ENCODE assay signal across 10 cellular contexts in genomic region chr12:726281-727140, GRCh38. TPM values are rescaled to one million over a fixed set of nuclear protein-coding genes. Genes with fewer than 3 reads are reported as not detected.
DNase-seq lines count a peak whose midpoint lies in the region; ATAC-seq and TF ChIP-seq lines count a peak whose summit lies in the region.
"Had no signal": no experiment of that assay in that cellular context is flagged by ENCODE, and none has a peak within 500 bp of the region (broad histone marks: within the 10 kb centered on the region; RNA-seq: fewer than 3 reads in every experiment).

No MANE protein-coding gene starts in this region.

- TF ChIP-seq POLR2A in HCT116 (IDR thresholded peaks at IDR 0.05; ENCODE audit: borderline replicate concordance, extremely low read depth, insufficient read depth, insufficient read length): no peak

- no peaks in the 10 kb centered on the region for H3F3A ChIP-seq in neural progenitor cell (ENCODE audit: low read depth)

- H4K20me1 ChIP-seq in HCT116 (ENCODE audit: insufficient read depth) (no peaks in the 10 kb centered on the region), neural progenitor cell (ENCODE audit: low read depth) (no peaks in the 10 kb centered on the region)

- POLR2A ChIA-PET in HCT116 (lab: Charles Lee): no interaction called here

- H3K79me2 ChIP-seq in HCT116 (ENCODE audit: insufficient read depth, low read length): no peaks in the 10 kb centered on the region
- no peaks in the 10 kb centered on the region for H3K79me2 ChIP-seq in neural progenitor cell (ENCODE audit: low read depth)

- H3K36me3 ChIP-seq in HCT116 (ENCODE audit: control insufficient read depth in 1 of 2, insufficient read depth in 2 of 2, low read length in 2 of 2) (no peaks in the 10 kb centered on the region), neural progenitor cell (no peaks in the 10 kb centered on the region)

- H2AFZ ChIP-seq in HCT116 (ENCODE audit: low read depth, low read length, poor library complexity, severe bottlenecking) (no peak overlapping the region), neural progenitor cell (replicated peaks) (no peak overlapping the region)

- ATAC-seq in HCT116: no peak; the same call in 1 of the 2 replicates
- ATAC-seq in GM21737 (IDR thresholded peaks at IDR 0.05; ENCODE audit: unreplicated experiment): no peak
- no peak for ATAC-seq in GM21360 (IDR thresholded peaks at IDR 0.05; ENCODE audit: unreplicated experiment)
- ATAC-seq: effector memory CD8-positive, alpha-beta T cell had no signal

- H3K36me3 Mint-ChIP-seq in neural progenitor cell: no peaks in the 10 kb centered on the region

- no peaks in the 10 kb centered on the region for H3K27me3 ChIP-seq in HCT116 (ENCODE audit: insufficient read depth, low read length)
- no peaks in the 10 kb centered on the region for H3K27me3 ChIP-seq in neural progenitor cell

- H3K4me2 ChIP-seq in HCT116 (ENCODE audit: low read length) (peak overlapping the region; percentile 32), neural progenitor cell (no peak overlapping the region)

- intact Hi-C loops in HCT116 (cut with micrococcal nuclease): no loop called here

- CTCF ChIA-PET in HCT116 (lab: Charles Lee): no interaction called here

- H3K9ac ChIP-seq in HCT116 (ENCODE audit: low read length) (no peak overlapping the region), neural progenitor cell (no peak overlapping the region)

- no peak overlapping the region for H3K4me3 Mint-ChIP-seq in neural progenitor cell
- H3K4me3 Mint-ChIP-seq: effector memory CD8-positive, alpha-beta T cell had no signal

- H3K4me1 Mint-ChIP-seq in neural progenitor cell: peaks cover 5% of the 10 kb centered on the region

- H3K27me3 Mint-ChIP-seq in neural progenitor cell (ENCODE audit: insufficient read depth, low read depth): no peaks in the 10 kb centered on the region
- H3K27me3 Mint-ChIP-seq: effector memory CD8-positive, alpha-beta T cell had no signal

- peak overlapping the region; percentile 58 for H3K27ac Mint-ChIP-seq in neural progenitor cell
- H3K27ac Mint-ChIP-seq: effector memory CD8-positive, alpha-beta T cell had no signal

- DNase-seq in HCT116 (ENCODE audit: low read depth, low spot score) (no peak), NCI-H460 (ENCODE audit: extremely low read depth, low read depth) (peak; percentile 96), epithelial cell of esophagus (ENCODE audit: low read depth) (peak; percentile 89), neural progenitor cell (ENCODE audit: low spot score) (no peak), NCI-H2107 (lab: John Stamatoyannopoulos, UW) (no peak), DMS114 treated with DMSO at 0.1 percent for 48 hours (lab: John Stamatoyannopoulos, UW; ENCODE audit: unreplicated experiment) (no peak)
- DNase-seq: effector memory CD8-positive, alpha-beta T cell; stimulated activated CD4-positive, alpha-beta T cell treated with anti-CD3 and anti-CD28 coated beads, Interleukin-4, amount 100 ng/mL, for 1 hour had no signal

- RAD21 ChIA-PET in HCT116 (lab: Charles Lee; ENCODE audit: low non-redundant PET in 1 of 2, low total read pairs in 2 of 2, uncharacterized antibody in 2 of 2, unreplicated experiment in 2 of 2): no interaction called here

- H3K4me3 ChIP-seq in HCT116 (replicated peaks in 1 of 2; ENCODE audit: low read depth in 1 of 2, low read length in 2 of 2) (no peak overlapping the region), epithelial cell of esophagus (ENCODE audit: low read length) (no peak overlapping the region), neural progenitor cell (no peak overlapping the region)

- peaks cover 2% of the 10 kb centered on the region for H3K9me3 Mint-ChIP-seq in neural progenitor cell

- TF ChIP-seq CTCF in HCT116 (IDR thresholded peaks at IDR 0.05 in 2 of 3, conservative IDR thresholded peaks at IDR 0.05 in 1 of 3; ENCODE audit: borderline replicate concordance in 1 of 3, insufficient read depth in 1 of 3, low read depth in 2 of 3, low read length in 2 of 3) (no peak), epithelial cell of esophagus (IDR thresholded peaks at IDR 0.05; ENCODE audit: insufficient read depth, low read depth, low read length, missing control alignments) (no peak), neural progenitor cell (IDR thresholded peaks at IDR 0.05) (no peak)

- H3K4me1 ChIP-seq in HCT116 (ENCODE audit: control insufficient read depth in 1 of 2, insufficient read depth in 2 of 2, low read length in 2 of 2) (peaks cover 6 to 28% of the 10 kb centered on the region in 2 experiments; a peak in 3 of 4 replicates), neural progenitor cell (peaks cover 12% of the 10 kb centered on the region)

- BruUV-seq in HCT116 (replicated peaks; lab: Mats Ljungman, UMichigan): no TSS peak

- no peak for TF ChIP-seq RAD21 in HCT116 (IDR thresholded peaks at IDR 0.05; ENCODE audit: low read depth)

- no peak overlapping the region for H3K27ac ChIP-seq in HCT116 (ENCODE audit: low read depth, low read length)
- H3K27ac ChIP-seq in neural progenitor cell: no peak overlapping the region

- no peaks in the 10 kb centered on the region for H3K9me2 ChIP-seq in HCT116 (ENCODE audit: insufficient read depth)

- H3K9me3 ChIP-seq in HCT116 (ENCODE audit: control insufficient read depth in 1 of 2, insufficient read depth in 1 of 2, low read depth in 1 of 2, low read length in 2 of 2): no peaks in the 10 kb centered on the region
- no peaks in the 10 kb centered on the region for H3K9me3 ChIP-seq in neural progenitor cell (ENCODE audit: low read depth)

TF ChIP-seq in HCT116, 20 proteins besides CTCF, POLR2A, EP300 and RAD21 (continues in another document):
- TF ChIP-seq TCF7L2 (IDR thresholded peaks at IDR 0.05; ENCODE audit: borderline replicate concordance, extremely low read depth, insufficient read depth, insufficient read length): peak; percentile 61
- TF ChIP-seq ELF1 (IDR thresholded peaks at IDR 0.05; ENCODE audit: borderline replicate concordance, low read depth): no peak
- TF ChIP-seq POLR2AphosphoS5 (IDR thresholded peaks at IDR 0.05; ENCODE audit: low read depth, low read length): no peak
- TF ChIP-seq REST (IDR thresholded peaks at IDR 0.05; ENCODE audit: low read depth): no peak
- no peak for TF ChIP-seq ATF3 (IDR thresholded peaks at IDR 0.05)
- no peak for TF ChIP-seq ZFX (IDR thresholded peaks at IDR 0.05)
- TF ChIP-seq CBX3 (IDR thresholded peaks at IDR 0.05; ENCODE audit: low read depth): no peak
- TF ChIP-seq ZNF274 (IDR thresholded peaks at IDR 0.05; ENCODE audit: low read depth, low read length): no peak
- no peak for TF ChIP-seq EZH2phosphoT487 (IDR thresholded peaks at IDR 0.05; ENCODE audit: borderline replicate concordance)
- 0 out of 2 replicates have a peak, but pooled peaks have one; percentile 15 for TF ChIP-seq JUND (IDR thresholded peaks at IDR 0.05)
- TF ChIP-seq YY1 (IDR thresholded peaks at IDR 0.05; ENCODE audit: extremely low read depth, insufficient replicate concordance, low read depth, low read length): no peak
- TF ChIP-seq FOSL1 (IDR thresholded peaks at IDR 0.05; ENCODE audit: low read depth): peak; percentile 46; the same call in 1 of the 2 replicates
- no peak for TF ChIP-seq EZH2 (IDR thresholded peaks at IDR 0.05)
- no peak for TF ChIP-seq SRF (IDR thresholded peaks at IDR 0.05; ENCODE audit: low read depth)
- no peak for TF ChIP-seq EGR1 (IDR thresholded peaks at IDR 0.05; ENCODE audit: low read depth)
- no peak; the same call in 1 of the 2 replicates for TF ChIP-seq MAX (IDR thresholded peaks at IDR 0.05)
- no peak for TF ChIP-seq SIN3A (IDR thresholded peaks at IDR 0.05; ENCODE audit: low read depth)
- TF ChIP-seq SP1 (IDR thresholded peaks at IDR 0.05; ENCODE audit: low read depth): peak; percentile 31; the same call in 1 of the 2 replicates

RNA-seq across cellular contexts. Expression of gene WNK1, which starts 25.9 kb away (rescaled TPM):
- total RNA-seq in HCT116 (2021; ENCODE audit: unreplicated experiment) (81.0 TPM), neural progenitor cell (ENCODE audit: low replicate concordance) (66.3 and 73.1 TPM in 2 replicates)
- polyA plus RNA-seq in HCT116 (2012): 47.9 and 53.0 TPM in 2 replicates
- 49.0 and 54.1 TPM in 2 replicates for total RNA-seq in NCI-H460 (2014; rRNA removed; shearing (Covaris generic))
- polyA plus RNA-seq in NCI-H460 (2014; cell fraction: nucleus; rRNA removed): 26.9 and 33.9 TPM in 2 replicates

Comparison
In these comparisons a context has a peak if more than half of its experiments do, and no peak if none do; other contexts are left out.
1. DNase-seq: peak in NCI-H460 (single experiment) and epithelial cell of esophagus (single experiment); none in HCT116 (single experiment), neural progenitor cell (single experiment), NCI-H2107 (single experiment) and DMS114 treated with DMSO at 0.1 percent for 48 hours (single experiment).